ENCODE assay signal across 4 cellular contexts in the genomic region with DNA sequence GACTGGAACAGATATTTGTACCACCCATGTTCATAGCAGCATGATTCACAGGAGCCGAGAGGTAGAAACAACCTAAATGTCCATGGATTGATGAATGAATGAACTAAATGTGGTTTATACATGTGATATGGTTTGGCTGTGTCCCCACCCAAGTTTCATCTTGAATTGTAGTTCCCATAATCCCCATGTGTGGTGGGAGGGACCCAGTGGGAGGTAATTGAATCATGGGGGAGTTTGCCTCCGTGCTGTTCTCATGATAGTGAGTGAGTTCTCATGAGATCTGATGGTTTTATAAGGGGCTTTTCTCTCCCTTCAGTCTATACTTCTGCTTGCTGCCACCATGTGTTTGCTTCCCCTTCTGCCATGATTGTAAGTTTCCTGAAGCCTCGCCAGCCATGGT.
DNase-seq lines count a peak whose midpoint lies in the region; TF ChIP-seq lines count a peak whose summit lies in the region.
"Not testable (repeated sequence)": the region's sequence is repeated elsewhere in the genome, so short reads cannot be mapped to it uniquely, and the experiment has no call there.

No MANE protein-coding gene starts in this region.

- DNase-seq in esophagus muscularis mucosa (ENCODE audit: extremely low spot score); left ventricle myocardium inferior; right atrium auricular region (ENCODE audit: low spot score): not testable (repeated sequence)

- H3K27ac ChIP-seq in HEK293 (ENCODE audit: extremely low read depth, low read depth, low read length), result not testable (repeated sequence)
- H3K27ac ChIP-seq in esophagus muscularis mucosa (replicated peaks in 1 of 4) (peak overlapping the region; percentile 14 to 88 (median 82)), left ventricle myocardium inferior (replicated peaks) (peak overlapping the region; percentile 87), right atrium auricular region (peak overlapping the region; percentile 61 to 94)

- intact Hi-C loops in esophagus muscularis mucosa (cut with DNase I), result loop anchor here (5.0 kb wide), 1 partner anchor 81 kb away; a partner anchor contains a TSS
- intact Hi-C loops in left ventricle myocardium inferior (cut with micrococcal nuclease), result not testable (repeated sequence)

- H3K4me3 ChIP-seq in HEK293 (ENCODE audit: low read depth, low read length); esophagus muscularis mucosa; left ventricle myocardium inferior; right atrium auricular region: not testable (repeated sequence)

- POLR2A ChIA-PET in HEK293 (lab: Yijun Ruan, JAX), result not testable (repeated sequence)

- not testable (repeated sequence) for H3K9me3 ChIP-seq in HEK293 (ENCODE audit: control insufficient read depth, insufficient read depth, low read depth, low read length); esophagus muscularis mucosa; left ventricle myocardium inferior (replicated peaks); right atrium auricular region

- not testable (repeated sequence) for H3K27me3 ChIP-seq in esophagus muscularis mucosa; left ventricle myocardium inferior (ENCODE audit: low read depth); right atrium auricular region

- TF ChIP-seq EP300 in esophagus muscularis mucosa (IDR thresholded peaks at IDR 0.05), result not testable (repeated sequence)

- CTCF ChIA-PET in HEK293 (lab: Yijun Ruan, JAX), result interaction anchor here (1.3 kb wide), 1 partner anchor 12 kb away, joined by 3 read pairs; no protein-coding TSS in a partner anchor

- not testable (repeated sequence) for H3K4me1 ChIP-seq in HEK293 (ENCODE audit: control insufficient read depth, insufficient read depth, low read length)
- H3K4me1 ChIP-seq in esophagus muscularis mucosa, result peaks cover 8 to 61% (median 50%) of the 10 kb centered on the region in 4 donors
- peaks cover 35% of the 10 kb centered on the region for H3K4me1 ChIP-seq in left ventricle myocardium inferior
- peaks cover 0 to 22% of the 10 kb centered on the region in 2 donors for H3K4me1 ChIP-seq in right atrium auricular region

- 90% methylated on average over 3 of the region's 3 CpGs for WGBS in esophagus muscularis mucosa

- not testable (repeated sequence) for TF ChIP-seq POLR2A in esophagus muscularis mucosa (IDR thresholded peaks at IDR 0.05; ENCODE audit: low read depth)

- not testable (repeated sequence) for TF ChIP-seq CTCF in HEK293 (tag by site-specific recombination; IDR thresholded peaks at IDR 0.05); esophagus muscularis mucosa (IDR thresholded peaks at IDR 0.05); left ventricle myocardium inferior (IDR thresholded peaks at IDR 0.05; ENCODE audit: borderline replicate concordance); right atrium auricular region (IDR thresholded peaks at IDR 0.05)

- H3K36me3 ChIP-seq in HEK293 (ENCODE audit: control insufficient read depth in 2 of 2, insufficient read depth in 1 of 2, low read length in 2 of 2); esophagus muscularis mucosa; left ventricle myocardium inferior; right atrium auricular region: not testable (repeated sequence)

TF ChIP-seq in HEK293, 187 proteins besides CTCF, POLR2A, EP300 and RAD21:
- TF ChIP-seq EGR2 (tag by site-specific recombination; IDR thresholded peaks at IDR 0.05; ENCODE audit: low read depth) (peak; percentile 57), ZFHX2 (tag by site-specific recombination; conservative IDR thresholded peaks at IDR 0.05) (peak; percentile 58)
TF ChIP-seq in HEK293: peak in this region for 2; not testable (repeated sequence) for 185.
